34 cellular contexts compared by ENCODE assay signal in genomic region chr10:63343476-63343875, GRCh38.
"Had no signal": no experiment of that assay in that cellular context is flagged by ENCODE, and none has a peak within 500 bp of the region (broad histone marks: within the 10 kb centered on the region; RNA-seq: fewer than 3 reads in every experiment).

No MANE protein-coding gene starts in this region.

- H3K4me1 ChIP-seq: colonic mucosa, vagina had no signal

- ATAC-seq: activated CD4-positive, CD25-positive, alpha-beta regulatory T cell treated with anti-CD3 and anti-CD28 coated beads, Interleukin-2, amount 50 U/mL, for 24 hours; activated CD8-positive, alpha-beta memory T cell treated with anti-CD3 and anti-CD28 coated beads, Interleukin-2, amount 10 ng/mL, durations not matched to agents 7 days and 5 days; activated CD8-positive, alpha-beta T cell treated with anti-CD3 and anti-CD28 coated beads, Interleukin-2, amount 10 ng/mL, durations not matched to agents 7 days and 5 days; naive thymus-derived CD4-positive, alpha-beta T cell; right lobe of liver; stimulated activated effector memory CD8-positive, alpha-beta T cell treated with anti-CD3 and anti-CD28 coated beads, Interleukin-12 subunit alpha, Interleukin-12 subunit beta, amount 100 ng/mL, for 72 hours; T-helper 17 cell had no signal

- H3K4me3 ChIP-seq: cardiac muscle cell, colonic mucosa, dorsolateral prefrontal cortex, ovary, right lobe of liver, skin epidermis, thoracic aorta, vagina had no signal

- H3K27me3 Mint-ChIP-seq: activated CD8-positive, alpha-beta memory T cell treated with anti-CD3 and anti-CD28 coated beads, Interleukin-2, amount 10 ng/mL, durations not matched to agents 7 days and 5 days; brain; memory B cell; naive thymus-derived CD4-positive, alpha-beta T cell; progenitor cell of endocrine pancreas; stimulated activated naive CD8-positive, alpha-beta T cell treated with anti-CD3 and anti-CD28 coated beads, Interleukin-15, Interleukin-2, amounts not matched to agents 100 ng/mL and 50 ng/mL, for 24 hours; T-helper 17 cell; type B pancreatic cell had no signal

- H3K27me3 ChIP-seq: cardiac muscle cell, colonic mucosa, dorsolateral prefrontal cortex, ovary, right lobe of liver, vagina had no signal

- H3K9me3 ChIP-seq: colonic mucosa, ovary, right lobe of liver, thoracic aorta, vagina had no signal

- H3K4me1 Mint-ChIP-seq: activated CD8-positive, alpha-beta memory T cell treated with anti-CD3 and anti-CD28 coated beads, Interleukin-2, amount 10 ng/mL, durations not matched to agents 7 days and 5 days; stimulated activated effector memory CD8-positive, alpha-beta T cell treated with anti-CD3 and anti-CD28 coated beads, Interleukin-12 subunit alpha, Interleukin-12 subunit beta, amount 100 ng/mL, for 72 hours had no signal

- H3K36me3 ChIP-seq: cardiac muscle cell, colonic mucosa, ovary, right lobe of liver, thoracic aorta, vagina, WERI-Rb-1 had no signal

- H3K27ac Mint-ChIP-seq: activated CD8-positive, alpha-beta memory T cell treated with anti-CD3 and anti-CD28 coated beads, Interleukin-2, amount 10 ng/mL, durations not matched to agents 7 days and 5 days; activated CD8-positive, alpha-beta T cell treated with anti-CD3 and anti-CD28 coated beads, Interleukin-2, amount 10 ng/mL, durations not matched to agents 7 days and 5 days; activated naive CD4-positive, alpha-beta T cell treated with anti-CD3 and anti-CD28 coated beads, Interleukin-2, amount 50 U/mL, for 72 hours; activated T-helper 2 cell treated with anti-CD3 and anti-CD28 coated beads, Interferon-gamma antibody, Interleukin-2, Interleukin-4, amounts not matched to agents 10 μg/mL and 5 μg/mL and 100 μg/mL, durations not matched to agents 14 hours and 24 hours and 36 hours; brain; immature natural killer cell; memory B cell; naive thymus-derived CD4-positive, alpha-beta T cell; progenitor cell of endocrine pancreas; stimulated activated effector memory CD8-positive, alpha-beta T cell treated with anti-CD3 and anti-CD28 coated beads, Interleukin-12 subunit alpha, Interleukin-12 subunit beta, amount 100 ng/mL, for 72 hours; stimulated activated naive CD8-positive, alpha-beta T cell treated with anti-CD3 and anti-CD28 coated beads, Interleukin-15, Interleukin-2, amounts not matched to agents 100 ng/mL and 50 ng/mL, for 24 hours; T-helper 17 cell; type B pancreatic cell had no signal

- DNase-seq: activated CD8-positive, alpha-beta memory T cell treated with anti-CD3 and anti-CD28 coated beads, Interleukin-2, amount 10 ng/mL, durations not matched to agents 7 days and 5 days; activated CD8-positive, alpha-beta T cell treated with anti-CD3 and anti-CD28 coated beads, Interleukin-2, amount 10 ng/mL, durations not matched to agents 7 days and 5 days; activated naive CD4-positive, alpha-beta T cell; activated T-cell treated with anti-CD3 and anti-CD28 coated beads, Interleukin-2, amount 50 U/mL, for 48 hours; cerebellar nuclear complex; colonic mucosa; dorsolateral prefrontal cortex; effector memory CD4-positive, alpha-beta T cell; head of caudate nucleus; hypothalamus; immature natural killer cell; kidney; midbrain; naive thymus-derived CD4-positive, alpha-beta T cell; ovary; right lobe of liver; stimulated activated CD4-positive, alpha-beta T cell treated with anti-CD3 and anti-CD28 coated beads, Interleukin-12 subunit alpha, Interleukin-12 subunit beta, amount 100 ng/mL, for 4 hours; stimulated activated CD4-positive, alpha-beta T cell treated with anti-CD3 and anti-CD28 coated beads, Interleukin-4, amount 100 ng/mL, for 1 hour; T-helper 17 cell; T1000; WERI-Rb-1 had no signal

- H3K27ac ChIP-seq: cardiac muscle cell, colonic mucosa, dorsolateral prefrontal cortex, ovary, right lobe of liver, skin epidermis, thoracic aorta, vagina, WERI-Rb-1 had no signal

- H3K36me3 Mint-ChIP-seq: activated naive CD4-positive, alpha-beta T cell treated with anti-CD3 and anti-CD28 coated beads, Interleukin-2, amount 50 U/mL, for 72 hours; stimulated activated effector memory CD8-positive, alpha-beta T cell treated with anti-CD3 and anti-CD28 coated beads, Interleukin-12 subunit alpha, Interleukin-12 subunit beta, amount 100 ng/mL, for 72 hours had no signal

- H3K4me3 Mint-ChIP-seq: activated CD8-positive, alpha-beta memory T cell treated with anti-CD3 and anti-CD28 coated beads, Interleukin-2, amount 10 ng/mL, durations not matched to agents 7 days and 5 days; activated CD8-positive, alpha-beta T cell treated with anti-CD3 and anti-CD28 coated beads, Interleukin-2, amount 10 ng/mL, durations not matched to agents 7 days and 5 days; brain; immature natural killer cell; memory B cell; naive thymus-derived CD4-positive, alpha-beta T cell; stimulated activated effector memory CD8-positive, alpha-beta T cell treated with anti-CD3 and anti-CD28 coated beads, Interleukin-12 subunit alpha, Interleukin-12 subunit beta, amount 100 ng/mL, for 72 hours; stimulated activated naive CD8-positive, alpha-beta T cell treated with anti-CD3 and anti-CD28 coated beads, Interleukin-15, Interleukin-2, amounts not matched to agents 100 ng/mL and 50 ng/mL, for 24 hours; T-helper 17 cell; type B pancreatic cell had no signal

- H3K9me3 Mint-ChIP-seq: activated naive CD4-positive, alpha-beta T cell treated with anti-CD3 and anti-CD28 coated beads, Interleukin-2, amount 50 U/mL, for 72 hours; activated T-helper 2 cell treated with anti-CD3 and anti-CD28 coated beads, Interferon-gamma antibody, Interleukin-2, Interleukin-4, amounts not matched to agents 10 μg/mL and 5 μg/mL and 100 μg/mL, durations not matched to agents 14 hours and 24 hours and 36 hours; immature natural killer cell; memory B cell; naive thymus-derived CD4-positive, alpha-beta T cell; stimulated activated effector memory CD8-positive, alpha-beta T cell treated with anti-CD3 and anti-CD28 coated beads, Interleukin-12 subunit alpha, Interleukin-12 subunit beta, amount 100 ng/mL, for 72 hours; stimulated activated naive CD8-positive, alpha-beta T cell treated with anti-CD3 and anti-CD28 coated beads, Interleukin-15, Interleukin-2, amounts not matched to agents 100 ng/mL and 50 ng/mL, for 24 hours had no signal
